In genomic region chr11:96246718-96247540, GRCh38 we compare ENCODE assay signal across 9 cellular contexts.
DNase-seq lines count a peak whose midpoint lies in the region; ATAC-seq and TF ChIP-seq lines count a peak whose summit lies in the region.
"Had no signal": no experiment of that assay in that cellular context is flagged by ENCODE, and none has a peak within 500 bp of the region (broad histone marks: within the 10 kb centered on the region; RNA-seq: fewer than 3 reads in every experiment).

No MANE protein-coding gene starts in this region.

- peak overlapping the region; percentile 92 for H3K27ac Mint-ChIP-seq in CD8-positive, alpha-beta T cell
- peak overlapping the region; percentile 80 to 85 for H3K27ac Mint-ChIP-seq in natural killer cell

- intact Hi-C loops in CD8-positive, alpha-beta T cell (cut with DNase I, micrococcal nuclease), result loop anchor here in 1 of 2 experiments (1.0 to 5.0 kb wide), 3 partner anchors 9 to 96 kb away; partner anchors contain the start of gene MAML2
- intact Hi-C loops in natural killer cell (cut with micrococcal nuclease), result loop anchor here (10.0 kb wide), 1 partner anchor 192 kb away; no protein-coding TSS in a partner anchor

- no peaks in the 10 kb centered on the region for H3K36me3 ChIP-seq in CD8-positive, alpha-beta T cell (ENCODE audit: insufficient read depth, low read length)
- H3K36me3 ChIP-seq: Peyer's patch had no signal

- CTCF ChIA-PET in CD8-positive, alpha-beta T cell (lab: Charles Lee), result interaction anchor here (1.0 kb wide), 1 partner anchor 94 kb away, joined by 3 read pairs; no protein-coding TSS in a partner anchor

- TF ChIP-seq CTCF in CD8-positive, alpha-beta T cell (IDR thresholded peaks at IDR 0.05), result no peak
- TF ChIP-seq CTCF in astrocyte of the spinal cord (IDR thresholded peaks at IDR 0.05; ENCODE audit: low read depth, low read length) (no peak), natural killer cell (IDR thresholded peaks at IDR 0.05) (no peak)

- no peaks in the 10 kb centered on the region for H3K27me3 ChIP-seq in CD8-positive, alpha-beta T cell (ENCODE audit: insufficient read depth, low read length)
- H3K27me3 ChIP-seq: Peyer's patch had no signal

- no peaks in the 10 kb centered on the region for H3K27me3 Mint-ChIP-seq in CD8-positive, alpha-beta T cell (ENCODE audit: low read depth)
- no peaks in the 10 kb centered on the region for H3K27me3 Mint-ChIP-seq in natural killer cell (ENCODE audit: low read depth in 2 of 2)

- peaks cover 8% of the 10 kb centered on the region for H3K36me3 Mint-ChIP-seq in CD8-positive, alpha-beta T cell
- H3K36me3 Mint-ChIP-seq in natural killer cell, result no peaks in the 10 kb centered on the region

- peaks cover 53% of the 10 kb centered on the region for H3K4me1 ChIP-seq in CD8-positive, alpha-beta T cell (ENCODE audit: insufficient read depth, low read length)

- in situ Hi-C loops in astrocyte of the spinal cord (cut with HindIII; ENCODE audit: low sequenced_read_pairs), result no loop called here

- no peak for DNase-seq in CD8-positive, alpha-beta T cell
- DNase-seq in M059J (ENCODE audit: low read depth) (peak; percentile 84), astrocyte of the spinal cord (ENCODE audit: low read depth, low spot score) (peak; percentile 84), natural killer cell (no peak), activated gamma-delta T cell (lab: John Stamatoyannopoulos, UW) (no peak), 8988T (no peak)
- no peak for DNase-seq in stimulated activated naive CD4-positive, alpha-beta T cell (lab: John Stamatoyannopoulos, UW)
- DNase-seq: Peyer's patch had no signal

- peak overlapping the region; percentile 9 for H3K27ac ChIP-seq in CD8-positive, alpha-beta T cell (ENCODE audit: low read depth, low read length)

- POLR2A ChIA-PET in CD8-positive, alpha-beta T cell (lab: Charles Lee), result no interaction called here

- peak overlapping the region; percentile 40 for H3K4me3 Mint-ChIP-seq in CD8-positive, alpha-beta T cell
- H3K4me3 Mint-ChIP-seq in natural killer cell, result peak overlapping the region; percentile 62

- H3K4me3 ChIP-seq in CD8-positive, alpha-beta T cell (ENCODE audit: low read depth, low read length), result no peak overlapping the region
- no peak overlapping the region for H3K4me3 ChIP-seq in astrocyte of the spinal cord (ENCODE audit: low read depth, low read length)
- H3K4me3 ChIP-seq: Peyer's patch had no signal

- H3K9me3 Mint-ChIP-seq in CD8-positive, alpha-beta T cell, result no peaks in the 10 kb centered on the region
- H3K9me3 Mint-ChIP-seq in natural killer cell, result no peaks in the 10 kb centered on the region

- H3K9me3 ChIP-seq in CD8-positive, alpha-beta T cell (ENCODE audit: low read length), result no peaks in the 10 kb centered on the region
- H3K9me3 ChIP-seq: Peyer's patch had no signal

- peak; percentile 19 for ATAC-seq in CD8-positive, alpha-beta T cell
- ATAC-seq in natural killer cell (peak; percentile 13 to 33 (median 29)), HG02970 (IDR thresholded peaks at IDR 0.05; ENCODE audit: low FRiP score, unreplicated experiment) (no peak)

- peaks cover 78% of the 10 kb centered on the region for H3K4me1 Mint-ChIP-seq in CD8-positive, alpha-beta T cell (ENCODE audit: low read depth)
- H3K4me1 Mint-ChIP-seq in natural killer cell, result peaks cover 37 to 42% of the 10 kb centered on the region in 2 donors

Comparison
In these comparisons a context has a peak if more than half of its experiments do, and no peak if none do; other contexts are left out.
1. DNase-seq: peak in M059J (single experiment) and astrocyte of the spinal cord (single experiment); none in CD8-positive, alpha-beta T cell (0 of 7), natural killer cell (single experiment), activated gamma-delta T cell (single experiment), 8988T (single experiment) and stimulated activated naive CD4-positive, alpha-beta T cell (0 of 6).